Comparison of ENCODE assay signal across 17 cellular contexts in the genomic region with DNA sequence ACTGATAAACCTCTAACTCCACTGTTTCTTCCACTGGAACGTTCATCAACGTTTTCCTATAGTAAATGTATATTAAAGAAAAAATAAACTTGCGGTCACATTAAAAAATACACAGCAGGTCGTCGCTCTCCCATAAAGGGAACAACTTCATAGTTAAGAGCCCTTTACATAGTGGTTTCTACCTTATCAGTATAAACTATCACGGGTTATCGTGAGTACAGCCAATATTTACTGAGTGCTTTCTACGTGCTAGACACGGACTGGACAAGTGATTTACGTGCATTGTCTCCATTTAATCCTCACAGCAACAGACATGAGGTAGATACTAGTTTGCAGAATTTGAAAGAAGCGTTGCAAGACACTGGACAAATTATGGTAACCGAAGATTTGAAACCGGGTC. TPM values are rescaled to one million over a fixed set of nuclear protein-coding genes. Genes with fewer than 3 reads are reported as not detected.
A peak's percentile ranks its signal among the peaks of the same experiment; 100 is the strongest.
DNase-seq lines count a peak whose midpoint lies in the region; ATAC-seq and TF ChIP-seq lines count a peak whose summit lies in the region.
"Had no signal": no experiment of that assay in that cellular context is flagged by ENCODE, and none has a peak within 500 bp of the region (broad histone marks: within the 10 kb centered on the region; RNA-seq: fewer than 3 reads in every experiment).

No MANE protein-coding gene starts in this region.

- H3K4me1 ChIP-seq in GM23338 (ENCODE audit: insufficient read depth), result peaks cover 16% of the 10 kb centered on the region
- peaks cover 4 to 35% (median 23%) of the 10 kb centered on the region in 4 donors for H3K4me1 ChIP-seq in esophagus muscularis mucosa

- H3K27ac ChIP-seq in GM23338 (ENCODE audit: low read depth), result no peak overlapping the region
- H3K27ac ChIP-seq in esophagus muscularis mucosa (replicated peaks in 1 of 4), result no peak overlapping the region

- TF ChIP-seq POLR2A in esophagus muscularis mucosa (IDR thresholded peaks at IDR 0.05; ENCODE audit: low read depth), result no peak

- H3K4me2 ChIP-seq in GM23338, result no peak overlapping the region

- no peaks in the 10 kb centered on the region for H3K9me2 ChIP-seq in GM23338 (ENCODE audit: insufficient read depth)

- H3K36me3 Mint-ChIP-seq in activated CD4-positive, alpha-beta T cell treated with anti-CD3 and anti-CD28 coated beads for 36 hours (ENCODE audit: low read depth), result peaks cover 35% of the 10 kb centered on the region
- H3K36me3 Mint-ChIP-seq in GM23338 (ENCODE audit: low read depth), result peaks cover 29% of the 10 kb centered on the region
- peaks cover 40% of the 10 kb centered on the region for H3K36me3 Mint-ChIP-seq in activated T-helper 2 cell treated with anti-CD3 and anti-CD28 coated beads, Interferon-gamma antibody, Interleukin-2, Interleukin-4, amounts not matched to agents 10 μg/mL and 5 μg/mL and 100 μg/mL, durations not matched to agents 14 hours and 24 hours and 36 hours (ENCODE audit: low read depth)
- peaks cover 20% of the 10 kb centered on the region for H3K36me3 Mint-ChIP-seq in natural killer cell treated with Interleukin-12 subunit alpha and Interleukin-12 subunit beta and Interleukin-15 and Interleukin-18, amount 100 ng/mL, for 72 hours

- H3K4me3 Mint-ChIP-seq in activated CD4-positive, alpha-beta T cell treated with anti-CD3 and anti-CD28 coated beads for 36 hours, result peak overlapping the region; percentile 92
- H3K4me3 Mint-ChIP-seq in GM23338, result peak overlapping the region; percentile 60; the same call in 1 of the 3 replicates
- H3K4me3 Mint-ChIP-seq in activated T-helper 2 cell treated with anti-CD3 and anti-CD28 coated beads, Interferon-gamma antibody, Interleukin-2, Interleukin-4, amounts not matched to agents 10 μg/mL and 5 μg/mL and 100 μg/mL, durations not matched to agents 14 hours and 24 hours and 36 hours (ENCODE audit: low read depth), result peak overlapping the region; percentile 61
- H3K4me3 Mint-ChIP-seq in natural killer cell treated with Interleukin-12 subunit alpha and Interleukin-12 subunit beta and Interleukin-15 and Interleukin-18, amount 100 ng/mL, for 72 hours, result peak overlapping the region; percentile 62

- CTCF ChIA-PET in activated CD4-positive, alpha-beta T cell treated with anti-CD3 and anti-CD28 coated beads for 36 hours (lab: Charles Lee), result no interaction called here

- H3F3A ChIP-seq in GM23338 (replicated peaks; ENCODE audit: low read depth), result no peaks in the 10 kb centered on the region

- H3K27me3 ChIP-seq in GM23338 (ENCODE audit: insufficient read depth) (peaks cover 34% of the 10 kb centered on the region), esophagus muscularis mucosa (no peaks in the 10 kb centered on the region)

- peaks cover 31% of the 10 kb centered on the region for H3K79me2 ChIP-seq in GM23338 (replicated peaks; ENCODE audit: insufficient read depth)

- H2AFZ ChIP-seq in GM23338, result no peak overlapping the region

- 96% methylated on average over 13 of the region's 13 CpGs for WGBS in esophagus muscularis mucosa

- peaks cover 9% of the 10 kb centered on the region for H3K9me3 Mint-ChIP-seq in activated CD4-positive, alpha-beta T cell treated with anti-CD3 and anti-CD28 coated beads for 36 hours (ENCODE audit: low read depth)
- H3K9me3 Mint-ChIP-seq in GM23338, result peaks cover 13% of the 10 kb centered on the region
- H3K9me3 Mint-ChIP-seq in activated T-helper 2 cell treated with anti-CD3 and anti-CD28 coated beads, Interferon-gamma antibody, Interleukin-2, Interleukin-4, amounts not matched to agents 10 μg/mL and 5 μg/mL and 100 μg/mL, durations not matched to agents 14 hours and 24 hours and 36 hours, result peaks cover 6% of the 10 kb centered on the region
- H3K9me3 Mint-ChIP-seq in natural killer cell treated with Interleukin-12 subunit alpha and Interleukin-12 subunit beta and Interleukin-15 and Interleukin-18, amount 100 ng/mL, for 72 hours, result no peaks in the 10 kb centered on the region

- H3K4me3 ChIP-seq in GM23338 (no peak overlapping the region), esophagus muscularis mucosa (no peak overlapping the region)
- H3K4me3 ChIP-seq: SK-N-MC had no signal

- POLR2A ChIA-PET in activated CD4-positive, alpha-beta T cell treated with anti-CD3 and anti-CD28 coated beads for 36 hours (lab: Charles Lee), result no interaction called here

- no peaks in the 10 kb centered on the region for H4K20me1 ChIP-seq in GM23338 (replicated peaks; ENCODE audit: insufficient read depth)

- no peaks in the 10 kb centered on the region for H3K27me3 Mint-ChIP-seq in activated CD4-positive, alpha-beta T cell treated with anti-CD3 and anti-CD28 coated beads for 36 hours
- peaks cover 18% of the 10 kb centered on the region for H3K27me3 Mint-ChIP-seq in GM23338 (ENCODE audit: insufficient read depth, low read depth, poor library complexity)
- no peaks in the 10 kb centered on the region for H3K27me3 Mint-ChIP-seq in activated T-helper 2 cell treated with anti-CD3 and anti-CD28 coated beads, Interferon-gamma antibody, Interleukin-2, Interleukin-4, amounts not matched to agents 10 μg/mL and 5 μg/mL and 100 μg/mL, durations not matched to agents 14 hours and 24 hours and 36 hours (ENCODE audit: low read depth)
- H3K27me3 Mint-ChIP-seq in natural killer cell treated with Interleukin-12 subunit alpha and Interleukin-12 subunit beta and Interleukin-15 and Interleukin-18, amount 100 ng/mL, for 72 hours, result no peaks in the 10 kb centered on the region

- no peaks in the 10 kb centered on the region for H3K36me3 ChIP-seq in GM23338 (ENCODE audit: insufficient read depth)
- no peaks in the 10 kb centered on the region for H3K36me3 ChIP-seq in esophagus muscularis mucosa

- no peak for ATAC-seq in activated CD4-positive, alpha-beta T cell treated with anti-CD3 and anti-CD28 coated beads for 36 hours
- no peak for ATAC-seq in GM23338
- ATAC-seq in natural killer cell treated with Interleukin-12 subunit alpha and Interleukin-12 subunit beta and Interleukin-15 and Interleukin-18, amount 100 ng/mL, for 72 hours, result no peak

- H3K4me1 Mint-ChIP-seq in activated CD4-positive, alpha-beta T cell treated with anti-CD3 and anti-CD28 coated beads for 36 hours, result peaks cover 34% of the 10 kb centered on the region
- H3K4me1 Mint-ChIP-seq in GM23338, result peaks cover 29% of the 10 kb centered on the region
- H3K4me1 Mint-ChIP-seq in activated T-helper 2 cell treated with anti-CD3 and anti-CD28 coated beads, Interferon-gamma antibody, Interleukin-2, Interleukin-4, amounts not matched to agents 10 μg/mL and 5 μg/mL and 100 μg/mL, durations not matched to agents 14 hours and 24 hours and 36 hours (ENCODE audit: low read depth), result peaks cover 30% of the 10 kb centered on the region
- H3K4me1 Mint-ChIP-seq in natural killer cell treated with Interleukin-12 subunit alpha and Interleukin-12 subunit beta and Interleukin-15 and Interleukin-18, amount 100 ng/mL, for 72 hours (ENCODE audit: low read depth in 2 of 2), result peaks cover 17 to 31% of the 10 kb centered on the region in 2 donors

- no peak for DNase-seq in activated CD4-positive, alpha-beta T cell treated with anti-CD3 and anti-CD28 coated beads for 36 hours
- DNase-seq in activated CD4-positive, alpha-beta T cell treated with anti-CD3 and anti-CD28 coated beads, Interleukin-2, amount 50 U/mL, for 48 hours, result no peak
- DNase-seq in GM23338 (ENCODE audit: low spot score), result no peak
- no peak for DNase-seq in activated T-helper 2 cell treated with anti-CD3 and anti-CD28 coated beads, Interferon-gamma antibody, Interleukin-2, Interleukin-4, amounts not matched to agents 10 μg/mL and 5 μg/mL and 100 μg/mL, durations not matched to agents 14 hours and 24 hours and 36 hours (ENCODE audit: low spot score)
- no peak for DNase-seq in natural killer cell treated with Interleukin-12 subunit alpha and Interleukin-12 subunit beta and Interleukin-15 and Interleukin-18, amount 100 ng/mL, for 72 hours (ENCODE audit: low spot score)
- no peak for DNase-seq in esophagus muscularis mucosa (ENCODE audit: extremely low spot score)
- DNase-seq in NCI-H146 (lab: John Stamatoyannopoulos, UW), result no peak
- no peak for DNase-seq in DMS53 (lab: John Stamatoyannopoulos, UW)
- DNase-seq: aorta, COR-L47, cortex of kidney, left cardiac atrium, mucosa of descending colon, NCI-H524 treated with DMSO at 0.1 percent for 48 hours, PC-3, psoas muscle had no signal

- intact Hi-C loops in activated CD4-positive, alpha-beta T cell treated with anti-CD3 and anti-CD28 coated beads for 36 hours (cut with DNase I, micrococcal nuclease), result loop anchor here (5.0 kb wide), 2 partner anchors 127 to 873 kb away; partner anchors contain the start of genes CCDC66 (in 1 of the 2) and PDE12 (in 1 of the 2)
- intact Hi-C loops in activated T-helper 2 cell treated with anti-CD3 and anti-CD28 coated beads, Interferon-gamma antibody, Interleukin-2, Interleukin-4, amounts not matched to agents 10 μg/mL and 5 μg/mL and 100 μg/mL, durations not matched to agents 14 hours and 24 hours and 36 hours (cut with micrococcal nuclease), result no loop called here
- intact Hi-C loops in esophagus muscularis mucosa (cut with DNase I), result no loop called here

- no peak for TF ChIP-seq CTCF in GM23338 (conservative IDR thresholded peaks at IDR 0.05; ENCODE audit: low read depth in 2 of 2)
- TF ChIP-seq CTCF in esophagus muscularis mucosa (IDR thresholded peaks at IDR 0.05), result no peak

- no peak overlapping the region for H3K27ac Mint-ChIP-seq in activated CD4-positive, alpha-beta T cell treated with anti-CD3 and anti-CD28 coated beads for 36 hours
- no peak overlapping the region for H3K27ac Mint-ChIP-seq in GM23338
- H3K27ac Mint-ChIP-seq in activated T-helper 2 cell treated with anti-CD3 and anti-CD28 coated beads, Interferon-gamma antibody, Interleukin-2, Interleukin-4, amounts not matched to agents 10 μg/mL and 5 μg/mL and 100 μg/mL, durations not matched to agents 14 hours and 24 hours and 36 hours, result peak overlapping the region; percentile 75
- H3K27ac Mint-ChIP-seq in natural killer cell treated with Interleukin-12 subunit alpha and Interleukin-12 subunit beta and Interleukin-15 and Interleukin-18, amount 100 ng/mL, for 72 hours, result peak overlapping the region; percentile 56 to 79

- TF ChIP-seq EP300 in esophagus muscularis mucosa (IDR thresholded peaks at IDR 0.05), result no peak

- H3K9me3 ChIP-seq in esophagus muscularis mucosa, result peaks cover 0 to 4% (median 0%) of the 10 kb centered on the region in 4 donors
- H3K9me3 ChIP-seq: mucosa of descending colon, psoas muscle had no signal

RNA-seq across cellular contexts. Expression of gene TASOR, which starts 1.0 kb away (rescaled TPM):
- total RNA-seq in activated CD4-positive, alpha-beta T cell treated with anti-CD3 and anti-CD28 coated beads for 36 hours, result 10 to 100 TPM; 56.8 to 65.6 TPM
- 53.6 and 58.6 TPM in 2 replicates for total RNA-seq in GM23338 (2014; rRNA removed; shearing (Covaris generic))
- 10.6 and 14.7 TPM in 2 replicates for polyA plus RNA-seq in GM23338 (2016; fragmentation: Nextera tagmentation; extraction: Ambion mirVana)
- 74.9 and 79.8 TPM in 2 replicates for total RNA-seq in activated T-helper 2 cell treated with anti-CD3 and anti-CD28 coated beads, Interferon-gamma antibody, Interleukin-2, Interleukin-4, amounts not matched to agents 10 μg/mL and 5 μg/mL and 100 μg/mL, durations not matched to agents 14 hours and 24 hours and 36 hours
- 10 to 100 TPM; 50.4 to 56.4 TPM for total RNA-seq in natural killer cell treated with Interleukin-12 subunit alpha and Interleukin-12 subunit beta and Interleukin-15 and Interleukin-18, amount 100 ng/mL, for 72 hours
- 10 to 100 TPM; 58.0 to 71.8 (median 65.8) TPM for total RNA-seq in esophagus muscularis mucosa

Comparison
In these comparisons a context has a peak if more than half of its experiments do, and no peak if none do; other contexts are left out.
1. H3K27ac Mint-ChIP-seq: peak in activated T-helper 2 cell treated with anti-CD3 and anti-CD28 coated beads, Interferon-gamma antibody, Interleukin-2, Interleukin-4, amounts not matched to agents 10 μg/mL and 5 μg/mL and 100 μg/mL, durations not matched to agents 14 hours and 24 hours and 36 hours (single experiment) and natural killer cell treated with Interleukin-12 subunit alpha and Interleukin-12 subunit beta and Interleukin-15 and Interleukin-18, amount 100 ng/mL, for 72 hours (2 of 2); none in activated CD4-positive, alpha-beta T cell treated with anti-CD3 and anti-CD28 coated beads for 36 hours (single experiment) and GM23338 (single experiment).
2. intact Hi-C loops: an anchor here in activated CD4-positive, alpha-beta T cell treated with anti-CD3 and anti-CD28 coated beads for 36 hours (5.0 kb wide); none called in activated T-helper 2 cell treated with anti-CD3 and anti-CD28 coated beads, Interferon-gamma antibody, Interleukin-2, Interleukin-4, amounts not matched to agents 10 μg/mL and 5 μg/mL and 100 μg/mL, durations not matched to agents 14 hours and 24 hours and 36 hours and esophagus muscularis mucosa.
3. Peak in every context shown above with its lines, with median percentiles within 50 percentile points of each other: H3K4me3 Mint-ChIP-seq.